In genomic region chr15:49023354-49023753, GRCh38 we compare ENCODE assay signal across 18 cellular contexts. TPM values are rescaled to one million over a fixed set of nuclear protein-coding genes. Genes with fewer than 3 reads are reported as not detected.
DNase-seq lines count a peak whose midpoint lies in the region; ATAC-seq and TF ChIP-seq lines count a peak whose summit lies in the region.
"Had no signal": no experiment of that assay in that cellular context is flagged by ENCODE, and none has a peak within 500 bp of the region (broad histone marks: within the 10 kb centered on the region; RNA-seq: fewer than 3 reads in every experiment).

No MANE protein-coding gene starts in this region.

- no peak for DNase-seq in esophagus muscularis mucosa (ENCODE audit: extremely low spot score)
- DNase-seq in endothelial cell (ENCODE audit: low spot score) = no peak
- DNase-seq in islet precursor cell = no peak
- no peak for DNase-seq in NOMO-1 (lab: John Stamatoyannopoulos, UW; ENCODE audit: unreplicated experiment in 2 of 2)
- DNase-seq: activated CD8-positive, alpha-beta T cell treated with anti-CD3 and anti-CD28 coated beads, Interleukin-2, amount 10 ng/mL, durations not matched to agents 7 days and 5 days; activated naive CD8-positive, alpha-beta T cell treated with anti-CD3 and anti-CD28 coated beads for 36 hours; naive B cell; NCI-H1930; NCI-H69; SHP77; stomach had no signal

- WGBS in esophagus muscularis mucosa = 90% methylated on average over 3 of the region's 3 CpGs

- H3K27me3 Mint-ChIP-seq in endothelial cell (ENCODE audit: unreplicated experiment) = no peaks in the 10 kb centered on the region
- H3K27me3 Mint-ChIP-seq: activated naive CD8-positive, alpha-beta T cell treated with anti-CD3 and anti-CD28 coated beads for 36 hours; naive B cell had no signal

- H3K79me2 ChIP-seq in KMS-11 (ENCODE audit: insufficient read depth, low read depth) = no peaks in the 10 kb centered on the region

- H3K4me2 ChIP-seq in KMS-11 = peak overlapping the region; percentile 91
- H3K4me2 ChIP-seq: hepatocyte had no signal

- TF ChIP-seq EP300 in esophagus muscularis mucosa (IDR thresholded peaks at IDR 0.05) = no peak

- no peak overlapping the region for H3K4me3 Mint-ChIP-seq in endothelial cell (ENCODE audit: unreplicated experiment)
- H3K4me3 Mint-ChIP-seq: activated CD8-positive, alpha-beta T cell treated with anti-CD3 and anti-CD28 coated beads, Interleukin-2, amount 10 ng/mL, durations not matched to agents 7 days and 5 days; activated naive CD8-positive, alpha-beta T cell treated with anti-CD3 and anti-CD28 coated beads for 36 hours; naive B cell had no signal

- H3K36me3 ChIP-seq in KMS-11 (ENCODE audit: insufficient read depth) (no peaks in the 10 kb centered on the region), esophagus muscularis mucosa (peaks cover 0 to 89% (median 47%) of the 10 kb centered on the region in 4 donors)

- H3K27me3 ChIP-seq in KMS-11 (ENCODE audit: insufficient read depth, low read depth) = no peaks in the 10 kb centered on the region
- no peaks in the 10 kb centered on the region for H3K27me3 ChIP-seq in esophagus muscularis mucosa
- H3K27me3 ChIP-seq: hepatocyte, right atrium auricular region, stomach had no signal

- TF ChIP-seq CTCF in KMS-11 (conservative IDR thresholded peaks at IDR 0.05; ENCODE audit: low read depth, low read length) (no peak), esophagus muscularis mucosa (IDR thresholded peaks at IDR 0.05) (no peak), endothelial cell (IDR thresholded peaks at IDR 0.05; ENCODE audit: unreplicated experiment) (no peak)

- H3K4me1 ChIP-seq in KMS-11 (ENCODE audit: low read depth, poor library complexity, severe bottlenecking) (peaks cover 87% of the 10 kb centered on the region), esophagus muscularis mucosa (no peaks in the 10 kb centered on the region)
- H3K4me1 ChIP-seq: right atrium auricular region, stomach had no signal

- peaks cover 20% of the 10 kb centered on the region for H3K36me3 Mint-ChIP-seq in endothelial cell (ENCODE audit: low read depth, unreplicated experiment)

- no peak overlapping the region for H3K27ac Mint-ChIP-seq in endothelial cell (ENCODE audit: unreplicated experiment)
- H3K27ac Mint-ChIP-seq: activated CD8-positive, alpha-beta T cell treated with anti-CD3 and anti-CD28 coated beads, Interleukin-2, amount 10 ng/mL, durations not matched to agents 7 days and 5 days; activated naive CD8-positive, alpha-beta T cell treated with anti-CD3 and anti-CD28 coated beads for 36 hours had no signal

- no peak for TF ChIP-seq POLR2A in esophagus muscularis mucosa (IDR thresholded peaks at IDR 0.05; ENCODE audit: low read depth)

- H3K27ac ChIP-seq in KMS-11 (peak overlapping the region; percentile 97), esophagus muscularis mucosa (replicated peaks in 1 of 4) (no peak overlapping the region)
- H3K27ac ChIP-seq: hepatocyte, right atrium auricular region, stomach had no signal

- intact Hi-C loops in esophagus muscularis mucosa (cut with DNase I) = no loop called here

- peak overlapping the region; percentile 67 for H3K9ac ChIP-seq in KMS-11

- H3K9me3 Mint-ChIP-seq in endothelial cell (ENCODE audit: unreplicated experiment) = no peaks in the 10 kb centered on the region
- H3K9me3 Mint-ChIP-seq: activated naive CD8-positive, alpha-beta T cell treated with anti-CD3 and anti-CD28 coated beads for 36 hours; naive B cell had no signal

- H3K4me3 ChIP-seq in KMS-11 (IDR thresholded peaks at IDR 0.05; ENCODE audit: insufficient read depth, low read depth, low read length) (no peak overlapping the region), esophagus muscularis mucosa (no peak overlapping the region)
- H3K4me3 ChIP-seq: hepatocyte, right atrium auricular region, stomach had no signal

- H3K4me1 Mint-ChIP-seq in endothelial cell (ENCODE audit: unreplicated experiment) = no peaks in the 10 kb centered on the region

- no peak overlapping the region for H2AFZ ChIP-seq in KMS-11 (ENCODE audit: low read depth)
- H2AFZ ChIP-seq: hepatocyte had no signal

- H3K9me3 ChIP-seq in esophagus muscularis mucosa = no peaks in the 10 kb centered on the region
- H3K9me3 ChIP-seq: right atrium auricular region, stomach had no signal

- H4K20me1 ChIP-seq in KMS-11 (ENCODE audit: insufficient read depth) = no peaks in the 10 kb centered on the region

- ATAC-seq in GM18498 (IDR thresholded peaks at IDR 0.05; ENCODE audit: unreplicated experiment) = peak; percentile 66
- peak; percentile 66 for ATAC-seq in GM19438 (IDR thresholded peaks at IDR 0.05; ENCODE audit: low read depth, unreplicated experiment)
- ATAC-seq in HG02884 (IDR thresholded peaks at IDR 0.05; ENCODE audit: unreplicated experiment) = peak; percentile 86
- ATAC-seq: activated CD8-positive, alpha-beta T cell treated with anti-CD3 and anti-CD28 coated beads, Interleukin-2, amount 10 ng/mL, durations not matched to agents 7 days and 5 days; left lobe of liver had no signal

RNA-seq across cellular contexts. Expression of gene SECISBP2L, which starts 22.9 kb away (rescaled TPM):
- total RNA-seq in esophagus muscularis mucosa (10 to 100 TPM; 40.3 to 54.0 (median 44.0) TPM), endothelial cell (ENCODE audit: unreplicated experiment) (44.3 TPM)

RNA-seq across cellular contexts. Expression of gene SHC4, which starts 59.6 kb away (rescaled TPM):
- total RNA-seq in esophagus muscularis mucosa (1 to 10 TPM; 1.8 to 2.3 (median 2.1) TPM), endothelial cell (ENCODE audit: unreplicated experiment) (6.8 TPM)
